8 cellular contexts compared by ENCODE assay signal in the genomic region with DNA sequence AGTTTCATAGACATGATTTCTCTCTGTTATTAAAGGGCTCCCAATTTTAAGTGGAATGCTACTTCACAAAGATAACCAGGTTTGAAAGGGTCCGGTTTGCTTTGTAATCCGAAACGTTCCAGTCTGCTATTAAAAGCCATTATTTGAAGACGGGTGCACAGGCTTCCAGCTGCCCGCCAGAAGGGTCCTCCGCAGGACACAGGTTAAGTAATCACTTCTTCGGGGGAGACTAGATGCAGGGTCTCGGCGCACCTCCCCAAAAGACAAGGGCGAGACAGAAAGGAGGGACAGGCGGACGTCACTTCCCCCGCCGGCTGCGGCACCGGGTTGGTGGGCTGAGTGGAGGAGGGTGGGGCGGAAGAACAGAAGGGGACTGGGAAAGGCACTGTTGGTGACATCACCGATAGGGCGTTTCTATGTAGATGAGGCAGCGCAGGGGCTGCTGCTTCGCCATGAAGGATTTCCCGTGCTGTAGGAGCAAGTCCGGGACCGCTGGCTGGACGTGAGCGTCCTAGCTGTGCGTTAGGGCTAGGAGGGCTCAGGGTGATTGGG. TPM values are rescaled to one million over a fixed set of nuclear protein-coding genes. Genes with fewer than 3 reads are reported as not detected.
A peak's percentile ranks its signal among the peaks of the same experiment; 100 is the strongest.
DNase-seq lines count a peak whose midpoint lies in the region; ATAC-seq, FAIRE-seq and TF ChIP-seq lines count a peak whose summit lies in the region.

No MANE protein-coding gene starts in this region.

- H3K9me2 ChIP-seq in GM23338 (ENCODE audit: insufficient read depth), result no peaks in the 10 kb centered on the region

- no peak for TF ChIP-seq CTCF in GM23338 (conservative IDR thresholded peaks at IDR 0.05; ENCODE audit: low read depth in 2 of 2)

- peaks cover 8% of the 10 kb centered on the region; the same call in 2 of the 3 replicates for H3K9me3 Mint-ChIP-seq in GM23338
- H3K9me3 Mint-ChIP-seq in activated T-helper 17 cell treated with anti-CD3 and anti-CD28 coated beads, Interleukin-2, amount 50 U/mL, for 72 hours, result no peaks in the 10 kb centered on the region
- no peaks in the 10 kb centered on the region for H3K9me3 Mint-ChIP-seq in natural killer cell treated with Interleukin-12 subunit alpha and Interleukin-12 subunit beta and Interleukin-15 and Interleukin-18, amount 100 ng/mL, for 72 hours

- no peaks in the 10 kb centered on the region for H3K79me2 ChIP-seq in GM23338 (replicated peaks; ENCODE audit: insufficient read depth)

- DNase-seq in DMS79 (lab: John Stamatoyannopoulos, UW) (peak; percentile 100), GM23338 (ENCODE audit: low spot score) (peak; percentile 100), Kasumi-1 (lab: John Stamatoyannopoulos, UW) (peak; percentile 99), RCC 7860 (ENCODE audit: low spot score) (peak; percentile 99), fibroblast of the conjunctiva (ENCODE audit: low read depth) (peak; percentile 99)
- peak; percentile 99 for DNase-seq in natural killer cell treated with Interleukin-12 subunit alpha and Interleukin-12 subunit beta and Interleukin-15 and Interleukin-18, amount 100 ng/mL, for 72 hours (ENCODE audit: low spot score)
- DNase-seq in stimulated activated naive CD4-positive, alpha-beta T cell treated with Interleukin-2 at 50 U/mL for 16 hours (lab: John Stamatoyannopoulos, UW), result peak; percentile 100

- no peak overlapping the region for H3K27ac Mint-ChIP-seq in GM23338
- H3K27ac Mint-ChIP-seq in activated T-helper 17 cell treated with anti-CD3 and anti-CD28 coated beads, Interleukin-2, amount 50 U/mL, for 72 hours, result no peak overlapping the region
- H3K27ac Mint-ChIP-seq in natural killer cell treated with Interleukin-12 subunit alpha and Interleukin-12 subunit beta and Interleukin-15 and Interleukin-18, amount 100 ng/mL, for 72 hours, result no peak overlapping the region

- H3K36me3 Mint-ChIP-seq in GM23338 (ENCODE audit: low read depth), result no peaks in the 10 kb centered on the region; the same call in 2 of the 3 replicates
- peaks cover 6% of the 10 kb centered on the region for H3K36me3 Mint-ChIP-seq in activated T-helper 17 cell treated with anti-CD3 and anti-CD28 coated beads, Interleukin-2, amount 50 U/mL, for 72 hours (ENCODE audit: low read depth)
- H3K36me3 Mint-ChIP-seq in natural killer cell treated with Interleukin-12 subunit alpha and Interleukin-12 subunit beta and Interleukin-15 and Interleukin-18, amount 100 ng/mL, for 72 hours, result no peaks in the 10 kb centered on the region

- H3K27me3 Mint-ChIP-seq in GM23338 (ENCODE audit: insufficient read depth, low read depth, poor library complexity), result peaks cover 13% of the 10 kb centered on the region
- H3K27me3 Mint-ChIP-seq in activated T-helper 17 cell treated with anti-CD3 and anti-CD28 coated beads, Interleukin-2, amount 50 U/mL, for 72 hours, result no peaks in the 10 kb centered on the region
- no peaks in the 10 kb centered on the region for H3K27me3 Mint-ChIP-seq in natural killer cell treated with Interleukin-12 subunit alpha and Interleukin-12 subunit beta and Interleukin-15 and Interleukin-18, amount 100 ng/mL, for 72 hours

- H4K20me1 ChIP-seq in GM23338 (replicated peaks; ENCODE audit: insufficient read depth), result no peaks in the 10 kb centered on the region

- peak overlapping the region; percentile 82 for H3K4me2 ChIP-seq in GM23338

- 0 out of 2 replicates have a peak overlapping the region, but pooled peaks have one; percentile 1 for H2AFZ ChIP-seq in GM23338

- peaks cover 21% of the 10 kb centered on the region for H3K4me1 Mint-ChIP-seq in GM23338
- peaks cover 25% of the 10 kb centered on the region for H3K4me1 Mint-ChIP-seq in activated T-helper 17 cell treated with anti-CD3 and anti-CD28 coated beads, Interleukin-2, amount 50 U/mL, for 72 hours
- H3K4me1 Mint-ChIP-seq in natural killer cell treated with Interleukin-12 subunit alpha and Interleukin-12 subunit beta and Interleukin-15 and Interleukin-18, amount 100 ng/mL, for 72 hours (ENCODE audit: low read depth in 2 of 2), result peaks cover 16 to 22% of the 10 kb centered on the region in 2 donors

- peak; percentile 94 for ATAC-seq in GM23338
- peak; percentile 95 for ATAC-seq in activated T-helper 17 cell treated with anti-CD3 and anti-CD28 coated beads, Interleukin-2, amount 50 U/mL, for 72 hours (replicated peaks)
- peak; percentile 96 to 98 for ATAC-seq in natural killer cell treated with Interleukin-12 subunit alpha and Interleukin-12 subunit beta and Interleukin-15 and Interleukin-18, amount 100 ng/mL, for 72 hours

- FAIRE-seq in RCC 7860 (lab: Jason Lieb, UNC), result peak; percentile 88

- H3K36me3 ChIP-seq in GM23338 (ENCODE audit: insufficient read depth), result no peaks in the 10 kb centered on the region

- no peak overlapping the region for H3K4me3 Mint-ChIP-seq in GM23338
- no peak overlapping the region for H3K4me3 Mint-ChIP-seq in activated T-helper 17 cell treated with anti-CD3 and anti-CD28 coated beads, Interleukin-2, amount 50 U/mL, for 72 hours
- H3K4me3 Mint-ChIP-seq in natural killer cell treated with Interleukin-12 subunit alpha and Interleukin-12 subunit beta and Interleukin-15 and Interleukin-18, amount 100 ng/mL, for 72 hours, result no peak overlapping the region

- peaks cover 12% of the 10 kb centered on the region for H3F3A ChIP-seq in GM23338 (replicated peaks; ENCODE audit: low read depth)

- no peaks in the 10 kb centered on the region for H3K27me3 ChIP-seq in GM23338 (ENCODE audit: insufficient read depth)

- H3K4me3 ChIP-seq in GM23338, result peak overlapping the region; percentile 56

- H3K4me1 ChIP-seq in GM23338 (ENCODE audit: insufficient read depth), result peaks cover 9% of the 10 kb centered on the region

- peak overlapping the region; percentile 98 for H3K27ac ChIP-seq in GM23338 (ENCODE audit: low read depth)

RNA-seq across cellular contexts. Expression of gene RNU1-2, which starts 8.9 kb away (rescaled TPM):
- under 0.01 TPM in 1 of 2 replicates, not detected in the other for total RNA-seq in GM23338 (2014; rRNA removed; shearing (Covaris generic))
- not detected in 2 replicates for polyA plus RNA-seq in GM23338 (2016; fragmentation: Nextera tagmentation; extraction: Ambion mirVana)
- 1,000 to 10,000 TPM; 1,202 to 2,371 TPM for total RNA-seq in activated T-helper 17 cell treated with anti-CD3 and anti-CD28 coated beads, Interleukin-2, amount 50 U/mL, for 72 hours
- total RNA-seq in natural killer cell treated with Interleukin-12 subunit alpha and Interleukin-12 subunit beta and Interleukin-15 and Interleukin-18, amount 100 ng/mL, for 72 hours, result 1,000 to 10,000 TPM; 1,591 to 3,879 TPM

RNA-seq across cellular contexts. Expression of gene CROCC, which starts 17.1 kb away (rescaled TPM):
- total RNA-seq in GM23338 (2014; rRNA removed; shearing (Covaris generic)), result 74.6 and 106 TPM in 2 replicates
- polyA plus RNA-seq in GM23338 (2016; fragmentation: Nextera tagmentation; extraction: Ambion mirVana), result 13.0 and 15.1 TPM in 2 replicates
- 10 to 100 TPM; 21.2 to 24.5 TPM for total RNA-seq in activated T-helper 17 cell treated with anti-CD3 and anti-CD28 coated beads, Interleukin-2, amount 50 U/mL, for 72 hours
- 10 to 100 TPM; 21.0 to 29.3 TPM for total RNA-seq in natural killer cell treated with Interleukin-12 subunit alpha and Interleukin-12 subunit beta and Interleukin-15 and Interleukin-18, amount 100 ng/mL, for 72 hours

Comparison
In these comparisons a context has a peak if more than half of its experiments do, and no peak if none do; other contexts are left out.
1. Peak in every context shown above with its lines: DNase-seq, ATAC-seq, H3K4me3 ChIP-seq and H3K27ac ChIP-seq.
2. RNA of gene RNU1-2, which starts 8.9 kb away (total RNA-seq): 1,591 to 3,879 TPM in natural killer cell treated with Interleukin-12 subunit alpha and Interleukin-12 subunit beta and Interleukin-15 and Interleukin-18, amount 100 ng/mL, for 72 hours and 1,202 to 2,371 TPM in activated T-helper 17 cell treated with anti-CD3 and anti-CD28 coated beads, Interleukin-2, amount 50 U/mL, for 72 hours; under 0.01 TPM in GM23338; every median in the first group is over 1,000 times any median in the second.